15 cellular contexts compared by ENCODE assay signal in the genomic region with DNA sequence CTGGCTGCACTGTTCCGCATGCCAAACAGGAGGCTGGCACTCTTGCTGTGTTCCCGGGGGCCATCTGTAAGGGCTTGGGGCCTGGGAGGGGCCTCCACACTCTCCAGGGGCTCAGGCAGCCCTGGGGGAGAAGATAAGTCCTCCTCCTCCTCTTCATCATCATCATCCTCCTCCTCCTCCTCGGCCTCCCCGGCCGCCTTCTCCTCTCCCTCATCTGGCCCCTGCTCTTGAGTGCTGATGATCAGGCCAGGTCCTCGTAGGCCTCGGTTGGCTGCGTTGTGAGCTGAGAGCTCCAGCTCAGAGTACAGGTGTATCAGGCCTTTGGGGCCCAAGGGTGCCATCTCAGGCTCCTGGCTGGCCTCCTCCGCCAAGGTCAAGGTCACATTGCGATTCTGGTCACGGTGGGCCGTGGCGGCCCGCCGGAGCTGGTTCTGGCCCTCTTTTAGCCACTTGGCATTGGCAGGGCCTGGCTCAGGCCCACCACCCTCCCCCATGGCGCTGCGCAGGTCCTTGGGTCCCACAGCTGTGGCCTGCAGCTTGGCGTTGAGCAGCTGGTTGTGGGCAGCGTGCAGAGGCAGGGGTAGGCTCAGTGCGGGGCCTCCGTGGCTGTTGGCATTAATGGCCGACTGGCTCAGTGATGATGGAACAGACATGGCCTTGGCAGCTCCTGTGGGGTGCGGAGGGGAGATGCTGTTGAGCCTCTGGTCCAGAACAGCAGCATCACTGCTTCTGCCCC. TPM values are rescaled to one million over a fixed set of nuclear protein-coding genes. Genes with fewer than 3 reads are reported as not detected.
"Had no signal": no experiment of that assay in that cellular context is flagged by ENCODE, and none has a peak within 500 bp of the region (broad histone marks: within the 10 kb centered on the region; RNA-seq: fewer than 3 reads in every experiment).

No MANE protein-coding gene starts in this region.

- H3K9me3 ChIP-seq: tibial nerve, uterus had no signal

- ATAC-seq: activated T-helper 17 cell treated with anti-CD3 and anti-CD28 coated beads, Interleukin-2, amount 50 U/mL, for 72 hours; stimulated activated memory B cell treated with anti-CD40 and anti-IgM and Interleukin-4, amounts not matched to agents 10 μg/mL and 1 μg/mL and 100 μg/mL, for 72 hours had no signal

- H3K27ac ChIP-seq: cardiac muscle cell, neural progenitor cell, parathyroid adenoma, tibial nerve, uterus had no signal

- H3K4me1 Mint-ChIP-seq: mesothelial cell of epicardium had no signal

- H3K27me3 ChIP-seq: cardiac muscle cell, neural progenitor cell, tibial nerve, uterus had no signal

- H3K4me3 ChIP-seq: cardiac muscle cell, neural progenitor cell, tibial nerve, uterus had no signal

- H3K36me3 ChIP-seq: neural progenitor cell, uterus had no signal

- H3K27me3 Mint-ChIP-seq: activated CD4-positive, alpha-beta T cell treated with anti-CD3 and anti-CD28 coated beads, Interleukin-2, amount 10 ng/mL, durations not matched to agents 7 days and 5 days; activated T-helper 17 cell treated with anti-CD3 and anti-CD28 coated beads, Interleukin-2, amount 50 U/mL, for 72 hours; stimulated activated memory B cell treated with anti-CD40 and anti-IgM and Interleukin-4, amounts not matched to agents 10 μg/mL and 1 μg/mL and 100 μg/mL, for 72 hours had no signal

- DNase-seq: activated CD4-positive, alpha-beta T cell treated with anti-CD3 and anti-CD28 coated beads, Interleukin-2, amount 10 ng/mL, durations not matched to agents 7 days and 5 days; activated CD4-positive, CD25-positive, alpha-beta regulatory T cell; activated naive CD4-positive, alpha-beta T cell treated with Interleukin-2 at 50 U/mL for 16 hours; kidney; retina; uterus had no signal

- H3K27ac Mint-ChIP-seq: activated CD4-positive, alpha-beta T cell treated with anti-CD3 and anti-CD28 coated beads, Interleukin-2, amount 10 ng/mL, durations not matched to agents 7 days and 5 days; activated T-helper 17 cell treated with anti-CD3 and anti-CD28 coated beads, Interleukin-2, amount 50 U/mL, for 72 hours; mesothelial cell of epicardium; neural progenitor cell; stimulated activated memory B cell treated with anti-CD40 and anti-IgM and Interleukin-4, amounts not matched to agents 10 μg/mL and 1 μg/mL and 100 μg/mL, for 72 hours had no signal

- H3K4me1 ChIP-seq: neural progenitor cell, parathyroid adenoma, uterus had no signal

- H3K4me3 Mint-ChIP-seq: activated CD4-positive, alpha-beta T cell treated with anti-CD3 and anti-CD28 coated beads, Interleukin-2, amount 10 ng/mL, durations not matched to agents 7 days and 5 days; activated T-helper 17 cell treated with anti-CD3 and anti-CD28 coated beads, Interleukin-2, amount 50 U/mL, for 72 hours; mesothelial cell of epicardium; neural progenitor cell; stimulated activated memory B cell treated with anti-CD40 and anti-IgM and Interleukin-4, amounts not matched to agents 10 μg/mL and 1 μg/mL and 100 μg/mL, for 72 hours had no signal

- H3K9me3 Mint-ChIP-seq: activated CD4-positive, alpha-beta T cell treated with anti-CD3 and anti-CD28 coated beads, Interleukin-2, amount 10 ng/mL, durations not matched to agents 7 days and 5 days; activated T-helper 17 cell treated with anti-CD3 and anti-CD28 coated beads, Interleukin-2, amount 50 U/mL, for 72 hours; mesothelial cell of epicardium; neural progenitor cell; stimulated activated memory B cell treated with anti-CD40 and anti-IgM and Interleukin-4, amounts not matched to agents 10 μg/mL and 1 μg/mL and 100 μg/mL, for 72 hours had no signal

RNA-seq across cellular contexts. Expression of gene HPX, which starts 29.9 kb away (rescaled TPM):
- total RNA-seq: activated CD8-positive, alpha-beta memory T cell treated with anti-CD3 and anti-CD28 coated beads for 36 hours; myocyte had no signal
